In genomic region chr6:16259604-16260003, GRCh38 we compare ENCODE assay signal across 1 cellular context. TPM values are rescaled to one million over a fixed set of nuclear protein-coding genes. Genes with fewer than 3 reads are reported as not detected.
"Had no signal": no experiment of that assay in that cellular context is flagged by ENCODE, and none has a peak within 500 bp of the region (broad histone marks: within the 10 kb centered on the region; RNA-seq: fewer than 3 reads in every experiment).

No MANE protein-coding gene starts in this region.

RNA-seq across cellular contexts. Expression of gene GMPR, which starts 21.2 kb away (rescaled TPM):
- polyA plus RNA-seq: neural cell had no signal
